In the genomic region with DNA sequence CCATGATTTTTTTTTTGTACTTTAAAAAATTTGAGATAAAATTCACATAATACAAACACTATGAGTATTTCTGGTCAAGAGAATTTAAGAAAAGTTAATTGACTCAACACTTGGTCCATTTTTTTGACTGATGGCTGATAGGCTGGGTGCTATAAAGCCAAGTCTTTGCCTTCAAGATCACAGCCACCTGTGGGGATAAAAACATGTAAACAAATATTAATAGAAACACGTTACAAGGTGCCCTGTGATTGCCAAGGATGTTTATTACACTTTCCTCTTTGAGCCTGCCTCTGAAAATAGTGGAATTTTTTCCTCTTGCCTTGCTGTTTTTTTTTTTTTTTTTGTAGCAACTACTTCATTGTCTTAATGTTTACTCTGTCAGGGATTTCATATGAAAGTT, we compare ENCODE assay signal across 18 cellular contexts.
"Had no signal": no experiment of that assay in that cellular context is flagged by ENCODE, and none has a peak within 500 bp of the region (broad histone marks: within the 10 kb centered on the region; RNA-seq: fewer than 3 reads in every experiment).

No MANE protein-coding gene starts in this region.

- H3K36me3 Mint-ChIP-seq: IgD-negative memory B cell had no signal

- H3K36me3 ChIP-seq: SJSA1 had no signal

- H3K4me3 Mint-ChIP-seq: IgD-negative memory B cell had no signal

- H3K9ac ChIP-seq: KMS-11 had no signal

- H3K9me3 ChIP-seq: SJSA1 had no signal

- H3K27me3 ChIP-seq: SJSA1 had no signal

- H3K4me1 Mint-ChIP-seq: IgD-negative memory B cell had no signal

- H3K27ac Mint-ChIP-seq: IgD-negative memory B cell had no signal

- H3K27ac ChIP-seq: KMS-11, SJSA1, SK-N-MC had no signal

- H3K4me3 ChIP-seq: K562, SJSA1, SK-N-MC had no signal

- DNase-seq: Kasumi-1, MM.1S, NCI-H1092 treated with DMSO at 0.1 percent for 48 hours, NCI-H1436, NCI-H187, NCI-H2029, NCI-H2171 treated with DMSO at 0.1 percent for 48 hours, NCI-H524, NCI-H69, NCI-H774, Right ventricle myocardium superior, RPMI8226, SIG-M5 had no signal
